ENCODE assay signal across 1 cellular context in genomic region chr22:36977401-36977861, GRCh38.
TF ChIP-seq lines count a peak whose summit lies in the region.

No MANE protein-coding gene starts in this region.

TF ChIP-seq in SK-N-SH, 30 proteins besides CTCF, POLR2A, EP300 and RAD21 (continued from another document):
- TF ChIP-seq ZBTB33 (IDR thresholded peaks at IDR 0.05; ENCODE audit: borderline replicate concordance, low read depth) = no peak
